ENCODE assay signal across 8 cellular contexts in genomic region chr7:128030263-128030998, GRCh38. TPM values are rescaled to one million over a fixed set of nuclear protein-coding genes. Genes with fewer than 3 reads are reported as not detected.
A peak's percentile ranks its signal among the peaks of the same experiment; 100 is the strongest.
DNase-seq lines count a peak whose midpoint lies in the region; ATAC-seq and TF ChIP-seq lines count a peak whose summit lies in the region.

No MANE protein-coding gene starts in this region.

- in situ Hi-C loops in G401 (cut with HindIII; ENCODE audit: low sequenced_read_pairs), result no loop called here

- no peaks in the 10 kb centered on the region for H3K27me3 Mint-ChIP-seq in stimulated activated naive CD8-positive, alpha-beta T cell treated with anti-CD3 and anti-CD28 coated beads, Interleukin-15, Interleukin-2, amounts not matched to agents 100 ng/mL and 50 ng/mL, for 24 hours
- H3K27me3 Mint-ChIP-seq in effector memory CD8-positive, alpha-beta T cell, result peaks cover 0 to 6% of the 10 kb centered on the region in 2 donors
- H3K27me3 Mint-ChIP-seq in nephron (ENCODE audit: low read depth), result peaks cover 32% of the 10 kb centered on the region

- H3K4me3 Mint-ChIP-seq in stimulated activated naive CD8-positive, alpha-beta T cell treated with anti-CD3 and anti-CD28 coated beads, Interleukin-15, Interleukin-2, amounts not matched to agents 100 ng/mL and 50 ng/mL, for 24 hours, result peak overlapping the region; percentile 54
- peak overlapping the region; percentile 70 to 72 for H3K4me3 Mint-ChIP-seq in effector memory CD8-positive, alpha-beta T cell
- H3K4me3 Mint-ChIP-seq in nephron, result peak overlapping the region; percentile 81 to 88 (median 86)

- TF ChIP-seq CTCF in nephron (IDR thresholded peaks at IDR 0.05; ENCODE audit: unreplicated experiment in 3 of 3), result no peak

- H3K27ac Mint-ChIP-seq in stimulated activated naive CD8-positive, alpha-beta T cell treated with anti-CD3 and anti-CD28 coated beads, Interleukin-15, Interleukin-2, amounts not matched to agents 100 ng/mL and 50 ng/mL, for 24 hours, result no peak overlapping the region
- H3K27ac Mint-ChIP-seq in effector memory CD8-positive, alpha-beta T cell, result peak overlapping the region in 1 of 2 donors; percentile 41
- peak overlapping the region in 2 of 3 experiments; percentile 35 to 38 for H3K27ac Mint-ChIP-seq in nephron

- peaks cover 15% of the 10 kb centered on the region for H3K4me1 Mint-ChIP-seq in stimulated activated naive CD8-positive, alpha-beta T cell treated with anti-CD3 and anti-CD28 coated beads, Interleukin-15, Interleukin-2, amounts not matched to agents 100 ng/mL and 50 ng/mL, for 24 hours (ENCODE audit: low read depth)
- H3K4me1 Mint-ChIP-seq in effector memory CD8-positive, alpha-beta T cell (ENCODE audit: low read depth in 2 of 2), result peaks cover 4 to 29% of the 10 kb centered on the region in 2 donors
- H3K4me1 Mint-ChIP-seq in nephron, result peaks cover 42% of the 10 kb centered on the region

- H3K9me3 Mint-ChIP-seq in stimulated activated naive CD8-positive, alpha-beta T cell treated with anti-CD3 and anti-CD28 coated beads, Interleukin-15, Interleukin-2, amounts not matched to agents 100 ng/mL and 50 ng/mL, for 24 hours, result no peaks in the 10 kb centered on the region
- H3K9me3 Mint-ChIP-seq in effector memory CD8-positive, alpha-beta T cell, result no peaks in the 10 kb centered on the region
- no peaks in the 10 kb centered on the region for H3K9me3 Mint-ChIP-seq in nephron

- peaks cover 17% of the 10 kb centered on the region for H3K36me3 Mint-ChIP-seq in stimulated activated naive CD8-positive, alpha-beta T cell treated with anti-CD3 and anti-CD28 coated beads, Interleukin-15, Interleukin-2, amounts not matched to agents 100 ng/mL and 50 ng/mL, for 24 hours (ENCODE audit: low read depth)
- peaks cover 14% of the 10 kb centered on the region for H3K36me3 Mint-ChIP-seq in effector memory CD8-positive, alpha-beta T cell (ENCODE audit: insufficient read depth)
- H3K36me3 Mint-ChIP-seq in nephron (ENCODE audit: low read depth), result peaks cover 11% of the 10 kb centered on the region

- DNase-seq in stimulated activated naive CD8-positive, alpha-beta T cell treated with anti-CD3 and anti-CD28 coated beads, Interleukin-15, Interleukin-2, amounts not matched to agents 100 U/mL and 50 U/mL, for 24 hours, result no peak
- DNase-seq in effector memory CD8-positive, alpha-beta T cell, result no peak
- DNase-seq in HCEC 1CT (no peak), A172 (ENCODE audit: low spot score) (no peak), G401 (ENCODE audit: low spot score) (no peak)

- no peak for ATAC-seq in stimulated activated naive CD8-positive, alpha-beta T cell treated with anti-CD3 and anti-CD28 coated beads, Interleukin-15, Interleukin-2, amounts not matched to agents 100 U/mL and 50 U/mL, for 24 hours
- ATAC-seq in effector memory CD8-positive, alpha-beta T cell (replicated peaks), result no peak
- ATAC-seq in HG03565 (IDR thresholded peaks at IDR 0.05; ENCODE audit: unreplicated experiment), result no peak

RNA-seq across cellular contexts. Expression of gene LRRC4, which starts 0.8 kb away (rescaled TPM):
- total RNA-seq in A172 (2014; rRNA removed; shearing (Covaris generic)), result 0.34 and 0.50 TPM in 2 replicates
- total RNA-seq in G401 (2014; rRNA removed; shearing (Covaris generic)), result 0.10 and 0.12 TPM in 2 replicates
